In the genomic region with DNA sequence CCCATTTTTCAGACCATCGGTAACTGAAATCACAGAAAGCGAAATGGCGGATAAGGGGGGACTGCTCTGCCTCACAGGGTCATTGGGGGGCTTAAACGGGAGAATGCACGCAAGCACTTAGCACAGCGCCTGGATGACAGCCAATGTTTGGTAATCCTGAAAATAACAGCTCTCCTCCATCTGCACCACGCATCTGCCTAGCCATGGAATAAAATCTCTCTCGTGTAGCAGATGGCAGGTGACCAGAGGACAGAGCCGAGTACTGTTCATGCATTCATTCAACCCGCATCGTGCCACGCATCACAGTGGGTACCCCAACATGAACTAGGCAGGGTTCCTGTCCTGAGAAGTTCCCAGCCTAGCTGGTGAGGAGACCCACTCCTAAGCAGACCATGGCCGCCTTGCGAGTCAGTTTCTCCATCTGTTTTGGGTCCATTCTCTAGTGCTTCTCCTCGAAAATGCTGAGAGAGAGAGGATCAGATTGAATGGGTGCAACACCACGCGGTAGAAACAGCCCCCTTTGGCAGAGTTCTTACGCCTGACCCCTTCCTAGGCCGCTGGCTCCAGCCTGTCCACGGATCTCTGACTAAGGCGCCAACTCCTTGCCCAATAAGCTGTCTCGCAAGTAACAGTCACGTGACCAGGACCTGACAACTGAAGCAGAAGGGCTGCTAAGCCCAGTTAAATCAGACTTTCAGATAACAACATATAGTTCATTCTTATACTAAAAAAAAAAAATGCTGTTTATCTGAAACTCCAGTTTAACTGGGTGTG, we compare ENCODE assay signal across 13 cellular contexts. TPM values are rescaled to one million over a fixed set of nuclear protein-coding genes. Genes with fewer than 3 reads are reported as not detected.
DNase-seq lines count a peak whose midpoint lies in the region; ATAC-seq and TF ChIP-seq lines count a peak whose summit lies in the region.
"Had no signal": no experiment of that assay in that cellular context is flagged by ENCODE, and none has a peak within 500 bp of the region (broad histone marks: within the 10 kb centered on the region; RNA-seq: fewer than 3 reads in every experiment).

No MANE protein-coding gene starts in this region.

- H3K36me3 ChIP-seq in rectal smooth muscle tissue (ENCODE audit: control insufficient read depth, insufficient read depth, low read length) = no peaks in the 10 kb centered on the region

- H3K4me1 Mint-ChIP-seq in HFFc6 (ENCODE audit: low read depth) (peaks cover 26% of the 10 kb centered on the region), glutamatergic neuron (ENCODE audit: low read depth, unreplicated experiment) (peaks cover 26% of the 10 kb centered on the region)

- DNase-seq in HFFc6 (no peak), SHP77 treated with DMSO at 0.1 percent for 48 hours (lab: John Stamatoyannopoulos, UW) (peak; percentile 16), glutamatergic neuron (no peak)
- no peak for DNase-seq in stimulated activated CD4-positive, alpha-beta T cell treated with anti-CD3 and anti-CD28 coated beads, Interleukin-4, amount 100 ng/mL, for 24 hours
- no peak for DNase-seq in activated CD4-positive, alpha-beta T cell treated with anti-CD3 and anti-CD28 coated beads, Interleukin-2, amount 50 U/mL, for 4 hours
- DNase-seq in activated T-cell treated with anti-CD3 and anti-CD28 coated beads, Interleukin-2, amount 50 U/mL, for 1 hour = no peak
- DNase-seq: DMS79 had no signal

- TF ChIP-seq CTCF in HFFc6 (IDR thresholded peaks at IDR 0.05) (no peak), glutamatergic neuron (IDR thresholded peaks at IDR 0.05; ENCODE audit: partially characterized antibody, unreplicated experiment) (no peak)

- H3K9me3 Mint-ChIP-seq in HFFc6 (peaks cover 15% of the 10 kb centered on the region), glutamatergic neuron (ENCODE audit: unreplicated experiment) (peaks cover 7% of the 10 kb centered on the region)

- ATAC-seq in GM18861 (IDR thresholded peaks at IDR 0.05; ENCODE audit: unreplicated experiment) = no peak

- peak overlapping the region; percentile 35; the same call in 1 of the 2 replicates for H3K4me3 Mint-ChIP-seq in HFFc6
- H3K4me3 Mint-ChIP-seq in glutamatergic neuron (ENCODE audit: unreplicated experiment) = peak overlapping the region; percentile 40
- H3K4me3 Mint-ChIP-seq: natural killer cell treated with Interleukin-12 subunit alpha and Interleukin-12 subunit beta and Interleukin-15 and Interleukin-18, amount 100 ng/mL, for 72 hours; T-helper 1 cell treated with Interleukin-12 subunit alpha and Interleukin-12 subunit beta and Interleukin-4 antibody, amounts not matched to agents 30 μg/mL and 1 μg/mL, for 36 hours had no signal

- H3K27me3 ChIP-seq in rectal smooth muscle tissue (ENCODE audit: control insufficient read depth, insufficient read depth, low read length) = no peaks in the 10 kb centered on the region

- H3K27me3 Mint-ChIP-seq in HFFc6 (ENCODE audit: insufficient read depth) (no peaks in the 10 kb centered on the region), glutamatergic neuron (ENCODE audit: unreplicated experiment) (peaks cover 4% of the 10 kb centered on the region)
- H3K27me3 Mint-ChIP-seq: natural killer cell treated with Interleukin-12 subunit alpha and Interleukin-12 subunit beta and Interleukin-15 and Interleukin-18, amount 100 ng/mL, for 72 hours had no signal

- no peak overlapping the region for H3K4me3 ChIP-seq in rectal smooth muscle tissue (ENCODE audit: low read length)

- H3K36me3 Mint-ChIP-seq in HFFc6 (ENCODE audit: low read depth) = peaks cover 11% of the 10 kb centered on the region
- peaks cover 12% of the 10 kb centered on the region for H3K36me3 Mint-ChIP-seq in glutamatergic neuron (ENCODE audit: unreplicated experiment)

- H3K27ac Mint-ChIP-seq in HFFc6 (peak overlapping the region; percentile 72), glutamatergic neuron (ENCODE audit: unreplicated experiment) (peak overlapping the region; percentile 83)
- H3K27ac Mint-ChIP-seq: activated T-helper 2 cell treated with anti-CD3 and anti-CD28 coated beads, Interferon-gamma antibody, Interleukin-2, Interleukin-4, amounts not matched to agents 10 μg/mL and 5 μg/mL and 100 μg/mL, durations not matched to agents 14 hours and 24 hours and 36 hours; T-helper 1 cell treated with Interleukin-12 subunit alpha and Interleukin-12 subunit beta and Interleukin-4 antibody, amounts not matched to agents 30 μg/mL and 1 μg/mL, for 36 hours had no signal

- no peak overlapping the region for H3K9ac ChIP-seq in rectal smooth muscle tissue (ENCODE audit: low read length)

- H3K27ac ChIP-seq in rectal smooth muscle tissue (ENCODE audit: low read depth, low read length) = peak overlapping the region; percentile 39

- H3K4me1 ChIP-seq in rectal smooth muscle tissue (ENCODE audit: control insufficient read depth, insufficient read depth, low read length) = peaks cover 32% of the 10 kb centered on the region

RNA-seq across cellular contexts. Expression of gene SLC1A7, which starts 7.3 kb away (rescaled TPM):
- under 1 TPM in 1 of 6 experiments, not detected in 5; 0.09 TPM for total RNA-seq in HFFc6 (2021; fragmentation: NEBNext Ultra II Directional; extraction: Animal tissue kit (Norgen Biotek cat#: 25700))
- total RNA-seq in glutamatergic neuron (ENCODE audit: unreplicated experiment) = not detected
- total RNA-seq: activated T-helper 2 cell treated with anti-CD3 and anti-CD28 coated beads, Interferon-gamma antibody, Interleukin-2, Interleukin-4, amounts not matched to agents 10 μg/mL and 5 μg/mL and 100 μg/mL, durations not matched to agents 14 hours and 24 hours and 36 hours; endothelial cell of umbilical vein had no signal
